Comparison of ENCODE assay signal across 10 cellular contexts in genomic region chr10:70162892-70163201, GRCh38. TPM values are rescaled to one million over a fixed set of nuclear protein-coding genes. Genes with fewer than 3 reads are reported as not detected.
DNase-seq lines count a peak whose midpoint lies in the region; ATAC-seq, FAIRE-seq and TF ChIP-seq lines count a peak whose summit lies in the region.
"Had no signal": no experiment of that assay in that cellular context is flagged by ENCODE, and none has a peak within 500 bp of the region (broad histone marks: within the 10 kb centered on the region; RNA-seq: fewer than 3 reads in every experiment).

No MANE protein-coding gene starts in this region.

- FAIRE-seq in small intestine (lab: Jason Lieb, UNC) = no peak

- peak overlapping the region; percentile 40 for H3K27ac Mint-ChIP-seq in activated CD4-positive, alpha-beta memory T cell treated with anti-CD3 and anti-CD28 coated beads, Interleukin-2, amount 10 ng/mL, durations not matched to agents 7 days and 5 days

- H3K36me3 Mint-ChIP-seq in activated CD4-positive, alpha-beta memory T cell treated with anti-CD3 and anti-CD28 coated beads, Interleukin-2, amount 10 ng/mL, durations not matched to agents 7 days and 5 days (ENCODE audit: low read depth) = peaks cover 68% of the 10 kb centered on the region

- in situ Hi-C loops in transverse colon (cut with MboI; ENCODE audit: low pct_ligation_motif_present in 1 of 4, low pct_unique_long_range_greater_than_20kb in 1 of 4, low sequenced_read_pairs in 3 of 4) = no loop called here

- no peak overlapping the region for H3K4me3 ChIP-seq in small intestine (ENCODE audit: low read depth in 1 of 2, low read length in 2 of 2)
- H3K4me3 ChIP-seq in transverse colon = no peak overlapping the region
- H3K4me3 ChIP-seq: vagina had no signal

- WGBS in small intestine, 3 donors = 13 to 32% (median 19%) methylated on average over 1 of the region's 1 CpG
- WGBS in transverse colon (ENCODE audit: low coverage in 1 of 2), 2 donors = 36 to 38% methylated on average over 1 of the region's 1 CpG

- H3K27me3 ChIP-seq in small intestine (ENCODE audit: control insufficient read depth in 2 of 2, insufficient read depth in 2 of 2, low read length in 2 of 2) (no peaks in the 10 kb centered on the region), transverse colon (no peaks in the 10 kb centered on the region)
- H3K27me3 ChIP-seq: vagina had no signal

- H3K4me3 Mint-ChIP-seq in activated CD4-positive, alpha-beta memory T cell treated with anti-CD3 and anti-CD28 coated beads, Interleukin-2, amount 10 ng/mL, durations not matched to agents 7 days and 5 days = no peak overlapping the region

- no peak for TF ChIP-seq POLR2A in transverse colon (IDR thresholded peaks at IDR 0.05)

- no peak for TF ChIP-seq CTCF in transverse colon (IDR thresholded peaks at IDR 0.05)

- intact Hi-C loops in transverse colon (cut with DNase I; ENCODE audit: low total_unique reads) = no loop called here

- peaks cover 0 to 3% of the 10 kb centered on the region in 2 donors for H3K36me3 ChIP-seq in small intestine (ENCODE audit: control insufficient read depth in 2 of 2, insufficient read depth in 2 of 2, low read length in 2 of 2)
- H3K36me3 ChIP-seq in transverse colon = peaks cover 0 to 22% (median 11%) of the 10 kb centered on the region in 4 donors

- H3K27ac ChIP-seq in small intestine (ENCODE audit: low read depth in 1 of 2, low read length in 1 of 2) (no peak overlapping the region), transverse colon (no peak overlapping the region)
- H3K27ac ChIP-seq: vagina had no signal

- CTCF ChIA-PET in activated CD4-positive, alpha-beta memory T cell treated with anti-CD3 and anti-CD28 coated beads, Interleukin-2, amount 10 ng/mL, durations not matched to agents 7 days and 5 days (lab: Charles Lee) = interaction anchor here (0.9 to 3.6 kb wide), 5 partner anchors 13 to 201 kb away, joined by 3 to 47 read pairs (median 4); partner anchors contain the start of gene TYSND1

- H3K4me1 ChIP-seq in small intestine (ENCODE audit: control insufficient read depth in 2 of 2, insufficient read depth in 1 of 2, low read depth in 1 of 2, low read length in 1 of 2) = peaks cover 2 to 18% of the 10 kb centered on the region in 2 donors
- H3K4me1 ChIP-seq in transverse colon = peaks cover 0 to 53% (median 6%) of the 10 kb centered on the region in 4 donors

- TF ChIP-seq EP300 in transverse colon (IDR thresholded peaks at IDR 0.05; ENCODE audit: low read depth) = no peak

- H3K9me3 ChIP-seq in small intestine (ENCODE audit: control insufficient read depth, low read depth) (no peaks in the 10 kb centered on the region), transverse colon (no peaks in the 10 kb centered on the region)
- H3K9me3 ChIP-seq: vagina had no signal

- no peaks in the 10 kb centered on the region for H3K27me3 Mint-ChIP-seq in activated CD4-positive, alpha-beta memory T cell treated with anti-CD3 and anti-CD28 coated beads, Interleukin-2, amount 10 ng/mL, durations not matched to agents 7 days and 5 days

- POLR2A ChIA-PET in activated CD4-positive, alpha-beta memory T cell treated with anti-CD3 and anti-CD28 coated beads, Interleukin-2, amount 10 ng/mL, durations not matched to agents 7 days and 5 days (lab: Charles Lee) = interaction anchor here (1.9 kb wide), 1 partner anchor 16 kb away, joined by 15 read pairs; the partner anchor contains the start of gene TYSND1

- DNase-seq in activated CD4-positive, alpha-beta memory T cell treated with anti-CD3 and anti-CD28 coated beads, Interleukin-2, amount 10 ng/mL, durations not matched to agents 7 days and 5 days = peak; percentile 72
- DNase-seq in small intestine (peak; percentile 31), transverse colon (no peak), NCI-H748 (lab: John Stamatoyannopoulos, UW; ENCODE audit: unreplicated experiment) (no peak), DMS153 (lab: John Stamatoyannopoulos, UW) (no peak), 8988T (no peak)
- DNase-seq: left cardiac atrium had no signal

- H3K4me1 Mint-ChIP-seq in activated CD4-positive, alpha-beta memory T cell treated with anti-CD3 and anti-CD28 coated beads, Interleukin-2, amount 10 ng/mL, durations not matched to agents 7 days and 5 days = peaks cover 57% of the 10 kb centered on the region

- no peaks in the 10 kb centered on the region for H3K9me3 Mint-ChIP-seq in activated CD4-positive, alpha-beta memory T cell treated with anti-CD3 and anti-CD28 coated beads, Interleukin-2, amount 10 ng/mL, durations not matched to agents 7 days and 5 days

- ATAC-seq in GM18520 (IDR thresholded peaks at IDR 0.05; ENCODE audit: unreplicated experiment) = peak; percentile 71
- ATAC-seq in HG02981 (IDR thresholded peaks at IDR 0.05; ENCODE audit: unreplicated experiment) = peak; percentile 85

RNA-seq across cellular contexts. Expression of gene SAR1A, which starts 7.5 kb away (rescaled TPM):
- 10 to 100 TPM; 81.4 to 85.6 TPM for total RNA-seq in activated CD4-positive, alpha-beta memory T cell treated with anti-CD3 and anti-CD28 coated beads, Interleukin-2, amount 10 ng/mL, durations not matched to agents 7 days and 5 days
- 10 to 100 TPM; 18.8 to 34.0 (median 18.9) TPM for polyA plus RNA-seq in small intestine
- total RNA-seq in transverse colon = 10 to 100 TPM; 35.2 to 93.9 (median 51.3) TPM

RNA-seq across cellular contexts. Expression of gene TYSND1, which starts 16.3 kb away (rescaled TPM):
- 1 to 10 TPM; 9.3 to 9.8 TPM for total RNA-seq in activated CD4-positive, alpha-beta memory T cell treated with anti-CD3 and anti-CD28 coated beads, Interleukin-2, amount 10 ng/mL, durations not matched to agents 7 days and 5 days
- polyA plus RNA-seq in small intestine = 10 to 100 TPM; 10.5 to 12.7 (median 12.2) TPM
- total RNA-seq in transverse colon = 10 to 100 TPM; 18.6 to 48.8 (median 21.9) TPM

RNA-seq across cellular contexts. Expression of gene AIFM2, which starts 30.2 kb away (rescaled TPM):
- total RNA-seq in activated CD4-positive, alpha-beta memory T cell treated with anti-CD3 and anti-CD28 coated beads, Interleukin-2, amount 10 ng/mL, durations not matched to agents 7 days and 5 days = 1 to 10 TPM; 3.7 to 3.8 TPM
- polyA plus RNA-seq in small intestine = 10 to 100 TPM; 12.7 to 15.7 (median 14.4) TPM
- total RNA-seq in transverse colon = 10 to 100 TPM in 3 of 4 donors, 1 to 10 TPM in 1; 3.8 to 27.0 (median 23.9) TPM

Comparison
In these comparisons a context has a peak if more than half of its experiments do, and no peak if none do; other contexts are left out.
1. DNase-seq: peak in activated CD4-positive, alpha-beta memory T cell treated with anti-CD3 and anti-CD28 coated beads, Interleukin-2, amount 10 ng/mL, durations not matched to agents 7 days and 5 days (single experiment) and small intestine (single experiment); none in transverse colon (single experiment), NCI-H748 (single experiment), DMS153 (single experiment) and 8988T (single experiment).